17 cellular contexts compared by ENCODE assay signal in the genomic region with DNA sequence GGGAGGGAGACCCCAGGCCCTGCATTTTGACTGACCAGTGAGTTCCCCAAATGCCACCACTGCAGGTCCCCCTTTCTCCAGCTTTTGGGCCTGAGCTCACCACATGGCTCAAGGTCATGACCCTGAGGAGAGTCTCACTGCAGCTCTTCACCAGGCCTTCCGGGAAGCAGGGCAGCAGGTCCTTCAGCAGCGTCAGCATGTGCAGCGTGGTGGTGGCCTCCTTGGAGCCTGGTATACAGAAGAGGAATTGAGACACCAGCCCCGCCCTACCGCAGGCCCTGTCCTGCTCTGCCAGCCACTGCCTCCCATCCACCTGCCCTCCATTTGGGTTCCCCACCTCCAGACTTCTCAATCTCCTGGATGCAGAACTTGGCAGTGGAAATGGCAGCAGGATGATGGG. TPM values are rescaled to one million over a fixed set of nuclear protein-coding genes. Genes with fewer than 3 reads are reported as not detected.
DNase-seq lines count a peak whose midpoint lies in the region; ATAC-seq and TF ChIP-seq lines count a peak whose summit lies in the region.
"Had no signal": no experiment of that assay in that cellular context is flagged by ENCODE, and none has a peak within 500 bp of the region (broad histone marks: within the 10 kb centered on the region; RNA-seq: fewer than 3 reads in every experiment).

No MANE protein-coding gene starts in this region.

- no peak overlapping the region for H3K27ac Mint-ChIP-seq in T-helper 17 cell
- H3K27ac Mint-ChIP-seq in activated T-cell treated with anti-CD3 and anti-CD28 coated beads, Interleukin-2, amount 50 U/mL, for 24 hours = no peak overlapping the region

- H3K36me3 Mint-ChIP-seq in T-helper 17 cell (ENCODE audit: low read depth) = peaks cover 5% of the 10 kb centered on the region
- H3K36me3 Mint-ChIP-seq in activated T-cell treated with anti-CD3 and anti-CD28 coated beads, Interleukin-2, amount 50 U/mL, for 24 hours (ENCODE audit: low read depth) = peaks cover 89% of the 10 kb centered on the region

- no peaks in the 10 kb centered on the region for H3K27me3 ChIP-seq in H7 (ENCODE audit: control insufficient read depth, insufficient read depth, low read length)
- no peaks in the 10 kb centered on the region for H3K27me3 ChIP-seq in heart left ventricle
- no peaks in the 10 kb centered on the region for H3K27me3 ChIP-seq in neutrophil
- H3K27me3 ChIP-seq: BLaER1 treated with 17β-estradiol and CSF1 and Interleukin-3, amounts not matched to agents 10 nM and 100 nM had no signal

- H3K27me3 Mint-ChIP-seq in T-helper 17 cell = no peaks in the 10 kb centered on the region
- no peaks in the 10 kb centered on the region for H3K27me3 Mint-ChIP-seq in activated T-cell treated with anti-CD3 and anti-CD28 coated beads, Interleukin-2, amount 50 U/mL, for 24 hours

- 83 to 93% (median 89%) methylated on average over 3 to 5 of the region's 5 CpGs for WGBS in heart left ventricle, 4 donors

- H3K9me3 ChIP-seq in T-helper 17 cell (ENCODE audit: control insufficient read depth, low read length, poor library complexity, severe bottlenecking) = no peaks in the 10 kb centered on the region
- no peaks in the 10 kb centered on the region for H3K9me3 ChIP-seq in heart left ventricle
- H3K9me3 ChIP-seq in neutrophil = no peaks in the 10 kb centered on the region
- H3K9me3 ChIP-seq: BLaER1 treated with 17β-estradiol and CSF1 and Interleukin-3, amounts not matched to agents 10 nM and 100 nM; HAP-1 had no signal

- intact Hi-C loops in heart left ventricle (cut with DNase I) = no loop called here

- H3K9me3 Mint-ChIP-seq in activated T-cell treated with anti-CD3 and anti-CD28 coated beads, Interleukin-2, amount 50 U/mL, for 24 hours = no peaks in the 10 kb centered on the region

- TF ChIP-seq POLR2A in heart left ventricle (IDR thresholded peaks at IDR 0.05) = no peak

- H3K4me3 ChIP-seq in H7 (ENCODE audit: insufficient read depth, low read depth, low read length) (no peak overlapping the region), heart left ventricle (no peak overlapping the region), neutrophil (ENCODE audit: low read depth in 1 of 2, low read length in 1 of 2) (no peak overlapping the region)
- H3K4me3 ChIP-seq: BLaER1 treated with 17β-estradiol and CSF1 and Interleukin-3, amounts not matched to agents 10 nM and 100 nM; HAP-1 had no signal

- no peak for TF ChIP-seq CTCF in heart left ventricle (IDR thresholded peaks at IDR 0.05)
- no peak for TF ChIP-seq CTCF in neutrophil (IDR thresholded peaks at IDR 0.05)

- H3K4me3 Mint-ChIP-seq in T-helper 17 cell = no peak overlapping the region
- H3K4me3 Mint-ChIP-seq in activated T-cell treated with anti-CD3 and anti-CD28 coated beads, Interleukin-2, amount 50 U/mL, for 24 hours = no peak overlapping the region

- H3K27ac ChIP-seq in heart left ventricle (no peak overlapping the region), neutrophil (peak overlapping the region; percentile 82)
- H3K27ac ChIP-seq: HL-60, KMS-11 had no signal

- ATAC-seq in T-helper 17 cell (peak; percentile 17), heart left ventricle (peak in 3 of 4 donors; percentile 15 to 59 (median 16))

- H3K36me3 ChIP-seq in H7 (replicated peaks; ENCODE audit: control insufficient read depth, insufficient read depth, low read length) (peaks cover 25% of the 10 kb centered on the region), heart left ventricle (peaks cover 0 to 79% (median 70%) of the 10 kb centered on the region in 9 donors), neutrophil (peaks cover 32% of the 10 kb centered on the region)

- peaks cover 3% of the 10 kb centered on the region for H3K4me1 Mint-ChIP-seq in T-helper 17 cell
- H3K4me1 Mint-ChIP-seq in activated T-cell treated with anti-CD3 and anti-CD28 coated beads, Interleukin-2, amount 50 U/mL, for 24 hours (ENCODE audit: low read depth) = peaks cover 2% of the 10 kb centered on the region

- H3K4me1 ChIP-seq in heart left ventricle = peaks cover 0 to 7% (median 0%) of the 10 kb centered on the region in 12 donors
- H3K4me1 ChIP-seq in neutrophil (ENCODE audit: control insufficient read depth in 1 of 2, insufficient read depth in 1 of 2, low read depth in 1 of 2, low read length in 1 of 2) = peaks cover 25 to 36% of the 10 kb centered on the region in 2 experiments
- H3K4me1 ChIP-seq: HAP-1 had no signal

- DNase-seq in H7 (peak; percentile 29), T-helper 17 cell (no peak), heart left ventricle (no peak), NCI-H526 treated with DMSO at 0.1 percent for 48 hours (lab: John Stamatoyannopoulos, UW) (no peak)
- no peak for DNase-seq in activated T-cell treated with anti-CD3 and anti-CD28 coated beads, Interleukin-2, amount 50 U/mL, for 24 hours
- no peak for DNase-seq in stimulated activated CD4-positive, alpha-beta T cell treated with anti-CD3 and anti-CD28 coated beads, Interleukin-2, amount 100 ng/mL, for 24 hours
- DNase-seq: NCI-H1092 treated with DMSO at 0.1 percent for 48 hours, NCI-H1694, NCI-H2107, NCI-H226, NCI-H526, RPMI8226 had no signal

RNA-seq across cellular contexts. Expression of gene RRP12, which starts 13.0 kb away (rescaled TPM):
- 41.7 and 47.4 TPM in 2 replicates for total RNA-seq in H7 (2014; rRNA removed; shearing (Covaris generic))
- total RNA-seq in T-helper 17 cell (100 to 1,000 TPM; 138 to 231 TPM), heart left ventricle (10 to 100 TPM in 8 of 9 donors, 1 to 10 TPM in 1; 6.0 to 34.1 (median 18.3) TPM)
- polyA plus RNA-seq in heart left ventricle = 10 to 100 TPM; 32.7 to 61.2 TPM

RNA-seq across cellular contexts. Expression of gene PGAM1, which starts 37.8 kb away (rescaled TPM):
- 1,178 and 1,380 TPM in 2 replicates for total RNA-seq in H7 (2014; rRNA removed; shearing (Covaris generic))
- total RNA-seq in T-helper 17 cell (100 to 1,000 TPM in 1 of 2 donors, 10 to 100 TPM in 1; 88.6 to 101 TPM), heart left ventricle (100 to 1,000 TPM; 204 to 343 (median 250) TPM)
- polyA plus RNA-seq in heart left ventricle = 100 to 1,000 TPM in 1 of 2 donors, 10 to 100 TPM in 1; 41.6 to 436 TPM

RNA-seq across cellular contexts. Expression of gene FRAT2, which starts 53.6 kb away (rescaled TPM):
- total RNA-seq in H7 (2014; rRNA removed; shearing (Covaris generic)) = 46.8 and 67.0 TPM in 2 replicates
- total RNA-seq in T-helper 17 cell (10 to 100 TPM; 16.8 to 21.7 TPM), heart left ventricle (10 to 100 TPM in 1 of 9 donors, 1 to 10 TPM in 8; 4.4 to 12.4 (median 7.5) TPM)
- polyA plus RNA-seq in heart left ventricle = 1 to 10 TPM; 3.4 to 4.6 TPM

RNA-seq across cellular contexts. Expression of gene EXOSC1, which starts 57.7 kb away (rescaled TPM):
- 71.8 and 84.5 TPM in 2 replicates for total RNA-seq in H7 (2014; rRNA removed; shearing (Covaris generic))
- total RNA-seq in T-helper 17 cell = 10 to 100 TPM; 32.0 to 38.6 TPM
- total RNA-seq in heart left ventricle = 10 to 100 TPM; 14.8 to 24.6 (median 16.9) TPM
- 10 to 100 TPM; 26.0 to 34.5 TPM for polyA plus RNA-seq in heart left ventricle

RNA-seq across cellular contexts. Expression of gene ZDHHC16, which starts 57.8 kb away (rescaled TPM):
- total RNA-seq in H7 (2014; rRNA removed; shearing (Covaris generic)) = 36.0 and 47.6 TPM in 2 replicates
- total RNA-seq in T-helper 17 cell (10 to 100 TPM; 14.9 to 15.3 TPM), heart left ventricle (10 to 100 TPM; 16.2 to 36.8 (median 25.2) TPM)
- polyA plus RNA-seq in heart left ventricle = 10 to 100 TPM; 21.3 to 59.5 TPM
